21 cellular contexts compared by ENCODE assay signal in genomic region chr6:151609146-151609962, GRCh38.
DNase-seq lines count a peak whose midpoint lies in the region; ATAC-seq and TF ChIP-seq lines count a peak whose summit lies in the region.
"Had no signal": no experiment of that assay in that cellular context is flagged by ENCODE, and none has a peak within 500 bp of the region (broad histone marks: within the 10 kb centered on the region; RNA-seq: fewer than 3 reads in every experiment).

No MANE protein-coding gene starts in this region.

- POLR2A ChIA-PET in HEK293 (lab: Yijun Ruan, JAX) = no interaction called here

- no peaks in the 10 kb centered on the region for H3K27me3 ChIP-seq in skeletal muscle tissue (ENCODE audit: control insufficient read depth in 3 of 3, insufficient read depth in 3 of 3, low read length in 3 of 3)
- H3K27me3 ChIP-seq: SJSA1, upper lobe of right lung had no signal

- DNase-seq in fibroblast of peridontal ligament (ENCODE audit: extremely low read depth) (peak; percentile 26), left kidney (ENCODE audit: low read depth, low spot score) (peak; percentile 76), iPS-NIHi11 (ENCODE audit: low spot score) (no peak), NCI-H2196 (lab: John Stamatoyannopoulos, UW; ENCODE audit: unreplicated experiment) (no peak), T-helper 2 cell (no peak)
- DNase-seq: ACHN; activated CD4-positive, alpha-beta memory T cell treated with anti-CD3 and anti-CD28 coated beads, Interleukin-2, amount 10 ng/mL, durations not matched to agents 7 days and 5 days; activated naive CD4-positive, alpha-beta T cell treated with Interleukin-2 at 50 U/mL for 16 hours; DMS 273 treated with DMSO at 0.1 percent for 48 hours; H7; NCI-H748 treated with DMSO at 0.1 percent for 48 hours; stimulated activated CD4-positive, alpha-beta T cell treated with anti-CD3 and anti-CD28 coated beads, Interleukin-1b, Interleukin-23, amount 100 ng/mL, for 48 hours; stimulated activated naive CD8-positive, alpha-beta T cell treated with anti-CD3 and anti-CD28 coated beads, Interleukin-15, Interleukin-2, amounts not matched to agents 100 U/mL and 50 U/mL, for 24 hours; T-helper 17 cell; upper lobe of right lung had no signal

- H3K27ac ChIP-seq in HEK293 (ENCODE audit: extremely low read depth, low read depth, low read length) (no peak overlapping the region), skeletal muscle tissue (ENCODE audit: low read depth, low read length) (peak overlapping the region; percentile 29)
- H3K27ac ChIP-seq: C4-2B, SJSA1, upper lobe of right lung had no signal

- no peak for TF ChIP-seq CTCF in HEK293 (tag by site-specific recombination; IDR thresholded peaks at IDR 0.05)

- ATAC-seq in HG02973 (IDR thresholded peaks at IDR 0.05; ENCODE audit: unreplicated experiment) = no peak
- ATAC-seq: mucosa of descending colon; stimulated activated naive CD8-positive, alpha-beta T cell treated with anti-CD3 and anti-CD28 coated beads, Interleukin-15, Interleukin-2, amounts not matched to agents 100 U/mL and 50 U/mL, for 24 hours; T-helper 17 cell; upper lobe of right lung had no signal

- no peaks in the 10 kb centered on the region for H3K9me3 ChIP-seq in HEK293 (ENCODE audit: control insufficient read depth, insufficient read depth, low read depth, low read length)
- H3K9me3 ChIP-seq in skeletal muscle tissue (ENCODE audit: control insufficient read depth in 3 of 3, low read length in 3 of 3) = peaks cover 0 to 4% (median 0%) of the 10 kb centered on the region in 3 donors
- H3K9me3 ChIP-seq: mucosa of descending colon, SJSA1, upper lobe of right lung had no signal

- H3K4me1 ChIP-seq in HEK293 (ENCODE audit: control insufficient read depth, insufficient read depth, low read length) = no peaks in the 10 kb centered on the region
- no peaks in the 10 kb centered on the region for H3K4me1 ChIP-seq in skeletal muscle tissue (ENCODE audit: control insufficient read depth in 3 of 3, insufficient read depth in 3 of 3, low read length in 3 of 3)
- H3K4me1 ChIP-seq: SJSA1, upper lobe of right lung had no signal

- H3K36me3 ChIP-seq in HEK293 (ENCODE audit: control insufficient read depth in 2 of 2, insufficient read depth in 1 of 2, low read length in 2 of 2) = no peaks in the 10 kb centered on the region
- H3K36me3 ChIP-seq in skeletal muscle tissue (ENCODE audit: control insufficient read depth in 3 of 3, insufficient read depth in 3 of 3, low read length in 3 of 3) = no peaks in the 10 kb centered on the region
- H3K36me3 ChIP-seq: SJSA1, upper lobe of right lung had no signal

- no peak overlapping the region for H3K9ac ChIP-seq in skeletal muscle tissue (ENCODE audit: low read depth in 1 of 3, low read length in 3 of 3)

- CTCF ChIA-PET in HEK293 (lab: Yijun Ruan, JAX) = no interaction called here

- H3K4me3 ChIP-seq in HEK293 (ENCODE audit: low read depth, low read length) = no peak overlapping the region
- H3K4me3 ChIP-seq in skeletal muscle tissue (ENCODE audit: low read length in 3 of 3) = no peak overlapping the region
- H3K4me3 ChIP-seq: mucosa of descending colon, SJSA1, upper lobe of right lung had no signal

TF ChIP-seq in HEK293, 187 proteins besides CTCF, POLR2A, EP300 and RAD21:
- TF ChIP-seq ZBTB17 (tag by site-specific recombination; IDR thresholded peaks at IDR 0.05) (peak; percentile 50), ZNF621 (tag by site-specific recombination; IDR thresholded peaks at IDR 0.05) (no peak)

Comparison
In these comparisons a context has a peak if more than half of its experiments do, and no peak if none do; other contexts are left out.
1. DNase-seq: peak in fibroblast of peridontal ligament (single experiment) and left kidney (single experiment); none in iPS-NIHi11 (single experiment), NCI-H2196 (single experiment) and T-helper 2 cell (0 of 5).